Comparison of ENCODE assay signal across 10 cellular contexts in genomic region chr3:191376742-191377141, GRCh38.
DNase-seq lines count a peak whose midpoint lies in the region; ATAC-seq, FAIRE-seq and TF ChIP-seq lines count a peak whose summit lies in the region.
"Had no signal": no experiment of that assay in that cellular context is flagged by ENCODE, and none has a peak within 500 bp of the region (broad histone marks: within the 10 kb centered on the region; RNA-seq: fewer than 3 reads in every experiment).

No MANE protein-coding gene starts in this region.

- no peaks in the 10 kb centered on the region for H3K9me3 ChIP-seq in muscle layer of colon (ENCODE audit: low read length)

- no peak overlapping the region for H3K9ac ChIP-seq in muscle layer of colon (ENCODE audit: low read length)

- H3K27ac ChIP-seq in epithelial cell of prostate (peak overlapping the region; percentile 43), muscle layer of colon (ENCODE audit: low read depth, low read length) (peak overlapping the region; percentile 84)

- peaks cover 27% of the 10 kb centered on the region for H3K36me3 ChIP-seq in muscle layer of colon (ENCODE audit: insufficient read depth, low read length)

- no peak overlapping the region for H3K4me3 Mint-ChIP-seq in activated T-cell treated with anti-CD3 and anti-CD28 coated beads, Interleukin-2, amount 50 U/mL, for 24 hours

- no peaks in the 10 kb centered on the region for H3K27me3 ChIP-seq in muscle layer of colon (ENCODE audit: control insufficient read depth in 1 of 2, insufficient read depth in 2 of 2, low read length in 2 of 2)

- FAIRE-seq in RCC 7860 (lab: Jason Lieb, UNC): no peak

- no peaks in the 10 kb centered on the region for H3K36me3 Mint-ChIP-seq in activated T-cell treated with anti-CD3 and anti-CD28 coated beads, Interleukin-2, amount 50 U/mL, for 24 hours (ENCODE audit: low read depth)

- DNase-seq in AG09309 (ENCODE audit: low read depth) (peak; percentile 64), RCC 7860 (ENCODE audit: low spot score) (peak; percentile 32), epithelial cell of prostate (ENCODE audit: low read depth, low spot score) (peak; percentile 6), SKM-1 (lab: John Stamatoyannopoulos, UW; ENCODE audit: unreplicated experiment) (no peak)
- no peak for DNase-seq in stimulated activated CD4-positive, alpha-beta T cell treated with anti-CD3 and anti-CD28 coated beads, Interleukin-2, amount 100 ng/mL, for 48 hours
- DNase-seq in activated T-cell treated with anti-CD3 and anti-CD28 coated beads, Interleukin-2, amount 50 U/mL, for 24 hours: no peak
- DNase-seq: erythroblast, KG1 had no signal

- no peak overlapping the region for H3K27ac Mint-ChIP-seq in activated T-cell treated with anti-CD3 and anti-CD28 coated beads, Interleukin-2, amount 50 U/mL, for 24 hours

- peaks cover 32% of the 10 kb centered on the region for H3K4me1 ChIP-seq in muscle layer of colon (ENCODE audit: insufficient read depth, low read length)

- H3K9me3 Mint-ChIP-seq in activated T-cell treated with anti-CD3 and anti-CD28 coated beads, Interleukin-2, amount 50 U/mL, for 24 hours: no peaks in the 10 kb centered on the region

- ATAC-seq in GM21447 (IDR thresholded peaks at IDR 0.05; ENCODE audit: unreplicated experiment): no peak

- no peaks in the 10 kb centered on the region for H3K27me3 Mint-ChIP-seq in activated T-cell treated with anti-CD3 and anti-CD28 coated beads, Interleukin-2, amount 50 U/mL, for 24 hours

- no peak for TF ChIP-seq CTCF in AG09309 (IDR thresholded peaks at IDR 0.05; ENCODE audit: control insufficient read depth, insufficient read depth, low read depth, low read length, missing control alignments)

- peaks cover 7% of the 10 kb centered on the region for H3K4me1 Mint-ChIP-seq in activated T-cell treated with anti-CD3 and anti-CD28 coated beads, Interleukin-2, amount 50 U/mL, for 24 hours (ENCODE audit: low read depth)

- H3K4me3 ChIP-seq in AG09309 (ENCODE audit: control insufficient read depth, low read depth, low read length) (no peak overlapping the region), muscle layer of colon (ENCODE audit: low read depth in 1 of 2, low read length in 2 of 2) (peak overlapping the region in 1 of 2 donors; percentile 2)

Comparison
In these comparisons a context has a peak if more than half of its experiments do, and no peak if none do; other contexts are left out.
1. DNase-seq: peak in AG09309 (single experiment), RCC 7860 (single experiment) and epithelial cell of prostate (single experiment); none in stimulated activated CD4-positive, alpha-beta T cell treated with anti-CD3 and anti-CD28 coated beads, Interleukin-2, amount 100 ng/mL, for 48 hours (0 of 2), SKM-1 (single experiment) and activated T-cell treated with anti-CD3 and anti-CD28 coated beads, Interleukin-2, amount 50 U/mL, for 24 hours (single experiment).